ENCODE assay signal across 1 cellular context in genomic region chr5:83401122-83401620, GRCh38.
TF ChIP-seq lines count a peak whose summit lies in the region.

No MANE protein-coding gene starts in this region.

TF ChIP-seq in IMR-90, 13 proteins besides CTCF, POLR2A, EP300 and RAD21 (continued from another document):
- TF ChIP-seq RCOR1 (IDR thresholded peaks at IDR 0.05; ENCODE audit: insufficient replicate concordance, low read length), result no peak
- no peak for TF ChIP-seq MAZ (IDR thresholded peaks at IDR 0.05; ENCODE audit: borderline replicate concordance, low read depth, low read length)
- no peak for TF ChIP-seq MAFK (IDR thresholded peaks at IDR 0.05; ENCODE audit: low read depth, low read length)
